In genomic region chr4:4532371-4532770, GRCh38 we compare ENCODE assay signal across 1 cellular context.
A peak's percentile ranks its signal among the peaks of the same experiment; 100 is the strongest.
TF ChIP-seq lines count a peak whose summit lies in the region.

No MANE protein-coding gene starts in this region.

TF ChIP-seq in K562, 482 proteins besides CTCF, POLR2A, EP300 and RAD21 (continued from another document and continues in another):
- TF ChIP-seq GMEB1 (CRISPR knock-in tag; IDR thresholded peaks at IDR 0.05) (no peak), GTF2A2 (tag; IDR thresholded peaks at IDR 0.05) (no peak), POLR2B (IDR thresholded peaks at IDR 0.05; ENCODE audit: low read depth, partially characterized antibody) (no peak), CCAR2 (IDR thresholded peaks at IDR 0.05; ENCODE audit: low read depth, low read length) (no peak), CUX1 (CRISPR knock-in tag; IDR thresholded peaks at IDR 0.05) (0 out of 2 replicates have a peak, but pooled peaks have one; percentile 57), HDAC2 (IDR thresholded peaks at IDR 0.05) (peak; percentile 93), ZNF764 (CRISPR knock-in tag; IDR thresholded peaks at IDR 0.05; ENCODE audit: low read depth) (no peak), NR2F6 (CRISPR knock-in tag; IDR thresholded peaks at IDR 0.05) (no peak), TCF7L2 (IDR thresholded peaks at IDR 0.05; ENCODE audit: low read depth, low read length) (no peak), ARHGAP35 (IDR thresholded peaks at IDR 0.05; ENCODE audit: partially characterized antibody) (no peak), CEBPB (tag; IDR thresholded peaks at IDR 0.05) (no peak), ZNF609 (CRISPR knock-in tag; IDR thresholded peaks at IDR 0.05; ENCODE audit: borderline replicate concordance) (no peak), AFF4 (CRISPR knock-in tag; IDR thresholded peaks at IDR 0.05) (no peak), E2F4 (CRISPR knock-in tag; IDR thresholded peaks at IDR 0.05; ENCODE audit: low read depth) (no peak), PHB (CRISPR knock-in tag; IDR thresholded peaks at IDR 0.05) (no peak), ILF3 (IDR thresholded peaks at IDR 0.05; ENCODE audit: borderline replicate concordance) (no peak), SMARCE1 (IDR thresholded peaks at IDR 0.05) (peak; percentile 89), FOSL1 (tag; conservative IDR thresholded peaks at IDR 0.05) (peak; percentile 90), HOXB6 (CRISPR knock-in tag; IDR thresholded peaks at IDR 0.05; ENCODE audit: borderline replicate concordance) (no peak), TRIM24 (IDR thresholded peaks at IDR 0.05) (peak; percentile 37 to 63; a peak in 3 of 4 replicates), TCF3 (CRISPR knock-in tag; IDR thresholded peaks at IDR 0.05) (peak; percentile 84), SREBF1 (IDR thresholded peaks at IDR 0.05; ENCODE audit: borderline replicate concordance, low read depth, low read length) (no peak), NFYB (IDR thresholded peaks at IDR 0.05; ENCODE audit: extremely low read depth, insufficient read length) (no peak), HEY1 (CRISPR knock-in tag; IDR thresholded peaks at IDR 0.05; ENCODE audit: borderline replicate concordance) (no peak), CC2D1A (IDR thresholded peaks at IDR 0.05) (peak; percentile 59; the same call in 1 of the 2 replicates), NCOA1 (IDR thresholded peaks at IDR 0.05; ENCODE audit: low read depth) (0 out of 2 replicates have a peak, but pooled peaks have one; percentile 45), ZNF740 (CRISPR knock-in tag; IDR thresholded peaks at IDR 0.05) (no peak), ZNF740 (tag; IDR thresholded peaks at IDR 0.05) (no peak), ZC3H11A (IDR thresholded peaks at IDR 0.05; ENCODE audit: low read depth, low read length) (no peak), ZNF639 (CRISPR knock-in tag; conservative IDR thresholded peaks at IDR 0.05 in 1 of 2, IDR thresholded peaks at IDR 0.05 in 1 of 2) (no peak), KLF10 (CRISPR knock-in tag; IDR thresholded peaks at IDR 0.05) (no peak), SMC3 (conservative IDR thresholded peaks at IDR 0.05; ENCODE audit: insufficient read depth, low read depth, low read length) (no peak), ZFP91 (CRISPR knock-in tag; IDR thresholded peaks at IDR 0.05) (no peak), RAD51 (IDR thresholded peaks at IDR 0.05; ENCODE audit: borderline replicate concordance, low read depth) (no peak), ZBTB1 (CRISPR knock-in tag; IDR thresholded peaks at IDR 0.05; ENCODE audit: borderline replicate concordance, low read depth) (no peak), NKRF (IDR thresholded peaks at IDR 0.05; ENCODE audit: borderline replicate concordance) (no peak), MTA2 (IDR thresholded peaks at IDR 0.05; ENCODE audit: low read depth) (peak; percentile 90), EZH2 (IDR thresholded peaks at IDR 0.05; ENCODE audit: borderline replicate concordance, low read depth, low read length) (no peak)
